In genomic region chr15:44530653-44531052, GRCh38 we compare ENCODE assay signal across 1 cellular context.
TF ChIP-seq lines count a peak whose summit lies in the region.

No MANE protein-coding gene starts in this region.

TF ChIP-seq in GM23338, 12 proteins besides CTCF, POLR2A, EP300 and RAD21:
- TF ChIP-seq REST (IDR thresholded peaks at IDR 0.05; ENCODE audit: unreplicated experiment) (no peak), POLR2AphosphoS5 (IDR thresholded peaks at IDR 0.05; ENCODE audit: low read depth) (no peak), CREB1 (CRISPR knock-in tag; IDR thresholded peaks at IDR 0.05; ENCODE audit: low read depth) (no peak), JUNB (IDR thresholded peaks at IDR 0.05; ENCODE audit: unreplicated experiment) (no peak), ZNF331 (CRISPR knock-in tag; IDR thresholded peaks at IDR 0.05; ENCODE audit: low read depth) (no peak), ETS1 (IDR thresholded peaks at IDR 0.05) (no peak), EZH2 (IDR thresholded peaks at IDR 0.05; ENCODE audit: low read depth, unreplicated experiment) (no peak), ZNF462 (CRISPR knock-in tag; IDR thresholded peaks at IDR 0.05) (no peak), STAT1 (IDR thresholded peaks at IDR 0.05; ENCODE audit: unreplicated experiment) (no peak), ZNF114 (CRISPR knock-in tag; IDR thresholded peaks at IDR 0.05) (no peak), EZH2phosphoT487 (IDR thresholded peaks at IDR 0.05; ENCODE audit: unreplicated experiment) (no peak), NANOG (IDR thresholded peaks at IDR 0.05; ENCODE audit: borderline replicate concordance) (no peak)
